1 cellular context compared by ENCODE assay signal in the genomic region with DNA sequence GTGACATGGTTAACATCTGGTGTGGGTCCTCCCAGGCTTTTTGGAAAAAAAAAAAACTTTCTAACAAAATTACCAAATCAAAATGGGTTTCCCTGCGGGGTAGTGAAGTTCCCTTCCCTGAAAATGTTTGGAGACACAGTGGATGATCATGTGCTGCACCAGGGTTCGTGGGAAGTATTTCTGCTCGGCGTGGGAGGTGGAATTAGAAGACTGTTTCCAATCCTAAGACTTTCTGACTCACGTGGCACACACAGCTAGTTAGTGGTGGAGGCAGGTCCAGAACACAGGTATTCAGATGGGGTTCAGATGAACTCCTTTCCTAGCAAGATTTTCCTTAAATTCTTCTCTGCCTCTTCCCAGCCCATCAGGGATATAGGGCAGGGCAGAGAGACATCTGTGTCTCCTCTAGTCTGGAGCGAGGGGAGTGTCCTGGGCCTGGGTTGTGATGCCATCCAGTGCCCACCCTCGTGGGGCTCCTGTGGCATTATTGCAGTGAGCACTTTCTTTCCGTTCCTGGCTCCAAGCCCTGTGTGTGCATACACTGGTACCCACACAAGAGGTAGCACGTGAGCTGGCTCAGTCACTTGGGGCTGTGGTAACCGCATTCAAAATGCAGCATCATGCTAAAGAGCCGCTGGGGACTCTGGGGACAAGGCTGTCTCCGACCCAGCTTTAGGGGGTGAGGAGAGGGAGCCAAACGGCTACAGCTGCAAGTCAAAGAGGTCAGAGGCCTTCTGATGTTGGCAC.
TF ChIP-seq lines count a peak whose summit lies in the region.

No MANE protein-coding gene starts in this region.

TF ChIP-seq in K562, 482 proteins besides CTCF, POLR2A, EP300 and RAD21 (continued from another document and continues in another):
- TF ChIP-seq, protein P1, sequence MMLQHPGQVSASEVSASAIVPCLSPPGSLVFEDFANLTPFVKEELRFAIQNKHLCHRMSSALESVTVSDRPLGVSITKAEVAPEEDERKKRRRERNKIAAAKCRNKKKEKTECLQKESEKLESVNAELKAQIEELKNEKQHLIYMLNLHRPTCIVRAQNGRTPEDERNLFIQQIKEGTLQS (IDR thresholded peaks at IDR 0.05): no peak
- TF ChIP-seq, protein P1 (CRISPR knock-in tag; conservative IDR thresholded peaks at IDR 0.05): no peak
- TF ChIP-seq C11orf30 (IDR thresholded peaks at IDR 0.05; ENCODE audit: low read depth) (no peak), MAFK (IDR thresholded peaks at IDR 0.05; ENCODE audit: low read length) (no peak), GMEB1 (CRISPR knock-in tag; IDR thresholded peaks at IDR 0.05) (no peak), MAFF (IDR thresholded peaks at IDR 0.05; ENCODE audit: low read length) (peak; percentile 6; the same call in 1 of the 2 replicates), TBL1XR1 (IDR thresholded peaks at IDR 0.05; ENCODE audit: low read length in 2 of 2) (no peak), ZNF140 (CRISPR knock-in tag; IDR thresholded peaks at IDR 0.05) (no peak), TCF7L2 (IDR thresholded peaks at IDR 0.05; ENCODE audit: low read depth, low read length) (no peak), ZNF75A (CRISPR knock-in tag; IDR thresholded peaks at IDR 0.05) (no peak), CREB3L1 (IDR thresholded peaks at IDR 0.05; ENCODE audit: borderline replicate concordance, low read depth) (no peak), CEBPG (CRISPR knock-in tag; IDR thresholded peaks at IDR 0.05) (no peak), CEBPG (tag; conservative IDR thresholded peaks at IDR 0.05 in 1 of 2, IDR thresholded peaks at IDR 0.05 in 1 of 2) (no peak), BHLHE40 (IDR thresholded peaks at IDR 0.05; ENCODE audit: low read length) (peak; percentile 95), GTF3C2 (IDR thresholded peaks at IDR 0.05; ENCODE audit: borderline replicate concordance, extremely low read depth, insufficient read length) (no peak), TGIF2 (CRISPR knock-in tag; IDR thresholded peaks at IDR 0.05) (no peak), ZNF79 (CRISPR knock-in tag; IDR thresholded peaks at IDR 0.05; ENCODE audit: low read depth) (no peak), NFE2 (IDR thresholded peaks at IDR 0.05; ENCODE audit: low read depth) (peak; percentile 65), MCM2 (IDR thresholded peaks at IDR 0.05; ENCODE audit: low read depth) (no peak), MAX (CRISPR knock-in tag; IDR thresholded peaks at IDR 0.05) (peak; percentile 48), HMG20A (CRISPR knock-in tag; conservative IDR thresholded peaks at IDR 0.05) (no peak), DNMT1 (IDR thresholded peaks at IDR 0.05) (no peak), CHCHD3 (CRISPR knock-in tag; IDR thresholded peaks at IDR 0.05) (no peak)
- TF ChIP-seq, protein P2, sequence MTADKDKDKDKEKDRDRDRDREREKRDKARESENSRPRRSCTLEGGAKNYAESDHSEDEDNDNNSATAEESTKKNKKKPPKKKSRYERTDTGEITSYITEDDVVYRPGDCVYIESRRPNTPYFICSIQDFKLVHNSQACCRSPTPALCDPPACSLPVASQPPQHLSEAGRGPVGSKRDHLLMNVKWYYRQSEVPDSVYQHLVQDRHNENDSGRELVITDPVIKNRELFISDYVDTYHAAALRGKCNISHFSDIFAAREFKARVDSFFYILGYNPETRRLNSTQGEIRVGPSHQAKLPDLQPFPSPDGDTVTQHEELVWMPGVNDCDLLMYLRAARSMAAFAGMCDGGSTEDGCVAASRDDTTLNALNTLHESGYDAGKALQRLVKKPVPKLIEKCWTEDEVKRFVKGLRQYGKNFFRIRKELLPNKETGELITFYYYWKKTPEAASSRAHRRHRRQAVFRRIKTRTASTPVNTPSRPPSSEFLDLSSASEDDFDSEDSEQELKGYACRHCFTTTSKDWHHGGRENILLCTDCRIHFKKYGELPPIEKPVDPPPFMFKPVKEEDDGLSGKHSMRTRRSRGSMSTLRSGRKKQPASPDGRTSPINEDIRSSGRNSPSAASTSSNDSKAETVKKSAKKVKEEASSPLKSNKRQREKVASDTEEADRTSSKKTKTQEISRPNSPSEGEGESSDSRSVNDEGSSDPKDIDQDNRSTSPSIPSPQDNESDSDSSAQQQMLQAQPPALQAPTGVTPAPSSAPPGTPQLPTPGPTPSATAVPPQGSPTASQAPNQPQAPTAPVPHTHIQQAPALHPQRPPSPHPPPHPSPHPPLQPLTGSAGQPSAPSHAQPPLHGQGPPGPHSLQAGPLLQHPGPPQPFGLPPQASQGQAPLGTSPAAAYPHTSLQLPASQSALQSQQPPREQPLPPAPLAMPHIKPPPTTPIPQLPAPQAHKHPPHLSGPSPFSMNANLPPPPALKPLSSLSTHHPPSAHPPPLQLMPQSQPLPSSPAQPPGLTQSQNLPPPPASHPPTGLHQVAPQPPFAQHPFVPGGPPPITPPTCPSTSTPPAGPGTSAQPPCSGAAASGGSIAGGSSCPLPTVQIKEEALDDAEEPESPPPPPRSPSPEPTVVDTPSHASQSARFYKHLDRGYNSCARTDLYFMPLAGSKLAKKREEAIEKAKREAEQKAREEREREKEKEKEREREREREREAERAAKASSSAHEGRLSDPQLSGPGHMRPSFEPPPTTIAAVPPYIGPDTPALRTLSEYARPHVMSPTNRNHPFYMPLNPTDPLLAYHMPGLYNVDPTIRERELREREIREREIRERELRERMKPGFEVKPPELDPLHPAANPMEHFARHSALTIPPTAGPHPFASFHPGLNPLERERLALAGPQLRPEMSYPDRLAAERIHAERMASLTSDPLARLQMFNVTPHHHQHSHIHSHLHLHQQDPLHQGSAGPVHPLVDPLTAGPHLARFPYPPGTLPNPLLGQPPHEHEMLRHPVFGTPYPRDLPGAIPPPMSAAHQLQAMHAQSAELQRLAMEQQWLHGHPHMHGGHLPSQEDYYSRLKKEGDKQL (CRISPR knock-in tag; IDR thresholded peaks at IDR 0.05; ENCODE audit: borderline replicate concordance): no peak
- TF ChIP-seq, protein P3, sequence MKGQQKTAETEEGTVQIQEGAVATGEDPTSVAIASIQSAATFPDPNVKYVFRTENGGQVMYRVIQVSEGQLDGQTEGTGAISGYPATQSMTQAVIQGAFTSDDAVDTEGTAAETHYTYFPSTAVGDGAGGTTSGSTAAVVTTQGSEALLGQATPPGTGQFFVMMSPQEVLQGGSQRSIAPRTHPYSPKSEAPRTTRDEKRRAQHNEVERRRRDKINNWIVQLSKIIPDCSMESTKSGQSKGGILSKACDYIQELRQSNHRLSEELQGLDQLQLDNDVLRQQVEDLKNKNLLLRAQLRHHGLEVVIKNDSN (CRISPR knock-in tag; IDR thresholded peaks at IDR 0.05): peak; percentile 41; the same call in 1 of the 2 replicates
